ENCODE assay signal across 19 cellular contexts in the genomic region with DNA sequence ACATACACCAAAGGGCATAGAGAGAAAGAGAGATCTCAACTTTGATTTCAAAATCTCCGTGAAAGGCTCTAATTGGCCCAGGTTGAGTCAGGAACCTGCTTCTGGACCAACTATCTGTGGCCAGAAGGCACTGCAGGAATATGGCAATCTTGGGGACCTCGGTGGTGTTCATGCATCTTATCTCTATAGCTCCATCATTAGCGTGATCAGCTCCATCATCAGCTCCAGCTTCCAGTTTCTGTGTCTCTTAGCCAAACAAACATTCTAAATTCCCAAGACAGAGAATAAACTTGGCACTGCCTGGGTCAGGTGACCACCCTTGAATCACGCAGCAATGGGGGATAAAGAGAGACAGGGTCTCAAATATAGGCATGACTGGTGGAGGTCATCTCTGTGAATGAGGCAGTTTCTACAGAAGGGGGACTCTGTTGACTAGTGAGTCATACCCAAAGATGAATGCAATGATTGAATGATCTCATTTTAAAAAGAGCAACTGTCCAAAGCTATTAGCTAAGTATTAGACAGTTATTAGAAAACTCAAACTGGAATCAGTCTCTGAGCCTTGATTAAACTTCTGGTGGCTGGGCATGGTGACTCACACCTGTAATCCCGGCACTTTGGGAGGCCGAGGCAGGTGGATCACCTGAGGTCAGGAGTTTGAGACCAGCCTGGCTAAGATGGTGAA. TPM values are rescaled to one million over a fixed set of nuclear protein-coding genes. Genes with fewer than 3 reads are reported as not detected.
A peak's percentile ranks its signal among the peaks of the same experiment; 100 is the strongest.
DNase-seq lines count a peak whose midpoint lies in the region; ATAC-seq and TF ChIP-seq lines count a peak whose summit lies in the region.
"Had no signal": no experiment of that assay in that cellular context is flagged by ENCODE, and none has a peak within 500 bp of the region (broad histone marks: within the 10 kb centered on the region; RNA-seq: fewer than 3 reads in every experiment).

No MANE protein-coding gene starts in this region.

- H3K27me3 Mint-ChIP-seq in CD8-positive, alpha-beta memory T cell = no peaks in the 10 kb centered on the region
- H3K27me3 Mint-ChIP-seq in immature natural killer cell (ENCODE audit: low read depth in 3 of 3) = peaks cover 2 to 4% (median 3%) of the 10 kb centered on the region in 3 donors
- H3K27me3 Mint-ChIP-seq: activated T-helper 17 cell treated with anti-CD3 and anti-CD28 coated beads, Interleukin-2, amount 50 U/mL, for 72 hours had no signal

- peaks cover 0 to 20% (median 2%) of the 10 kb centered on the region in 3 donors for H3K36me3 Mint-ChIP-seq in CD8-positive, alpha-beta memory T cell
- H3K36me3 Mint-ChIP-seq in immature natural killer cell = no peaks in the 10 kb centered on the region
- H3K36me3 Mint-ChIP-seq in stimulated activated effector memory CD8-positive, alpha-beta T cell treated with anti-CD3 and anti-CD28 coated beads, Interleukin-12 subunit alpha, Interleukin-12 subunit beta, amount 100 ng/mL, for 72 hours = peaks cover 35% of the 10 kb centered on the region

- 95 to 100% methylated on average over 1 to 6 of the region's 6 CpGs for WGBS in transverse colon (ENCODE audit: low coverage in 1 of 2), 2 donors

- no peak overlapping the region for H3K27ac ChIP-seq in CD8-positive, alpha-beta memory T cell (ENCODE audit: low read depth, low read length)
- no peak overlapping the region for H3K27ac ChIP-seq in transverse colon
- H3K27ac ChIP-seq: ovary, thoracic aorta had no signal

- POLR2A ChIA-PET in CD8-positive, alpha-beta memory T cell (lab: Charles Lee) = no interaction called here

- H3K4me1 ChIP-seq in CD8-positive, alpha-beta memory T cell (ENCODE audit: insufficient read depth, low read length) = peaks cover 10% of the 10 kb centered on the region
- peaks cover 0 to 13% (median 11%) of the 10 kb centered on the region in 4 donors for H3K4me1 ChIP-seq in transverse colon

- no peak for TF ChIP-seq CTCF in transverse colon (IDR thresholded peaks at IDR 0.05)

- intact Hi-C loops in transverse colon (cut with DNase I; ENCODE audit: low total_unique reads) = no loop called here

- no peaks in the 10 kb centered on the region for H3K36me3 ChIP-seq in CD8-positive, alpha-beta memory T cell (ENCODE audit: insufficient read depth, low read length)
- H3K36me3 ChIP-seq in transverse colon = no peaks in the 10 kb centered on the region
- H3K36me3 ChIP-seq: ovary, thoracic aorta had no signal

- H3K4me1 Mint-ChIP-seq in CD8-positive, alpha-beta memory T cell = peaks cover 28 to 46% (median 31%) of the 10 kb centered on the region in 3 donors
- H3K4me1 Mint-ChIP-seq in immature natural killer cell = peaks cover 58 to 68% of the 10 kb centered on the region in 2 donors
- peaks cover 51% of the 10 kb centered on the region for H3K4me1 Mint-ChIP-seq in stimulated activated effector memory CD8-positive, alpha-beta T cell treated with anti-CD3 and anti-CD28 coated beads, Interleukin-12 subunit alpha, Interleukin-12 subunit beta, amount 100 ng/mL, for 72 hours

- peak overlapping the region in 6 of 8 donors; percentile 21 to 99 (median 76) for H3K27ac Mint-ChIP-seq in CD8-positive, alpha-beta memory T cell
- peak overlapping the region in 5 of 6 donors; percentile 22 to 87 (median 67) for H3K27ac Mint-ChIP-seq in immature natural killer cell
- H3K27ac Mint-ChIP-seq in stimulated activated effector memory CD8-positive, alpha-beta T cell treated with anti-CD3 and anti-CD28 coated beads, Interleukin-12 subunit alpha, Interleukin-12 subunit beta, amount 100 ng/mL, for 72 hours = peak overlapping the region; percentile 27

- H3K9me3 Mint-ChIP-seq in CD8-positive, alpha-beta memory T cell = no peaks in the 10 kb centered on the region
- no peaks in the 10 kb centered on the region for H3K9me3 Mint-ChIP-seq in immature natural killer cell
- no peaks in the 10 kb centered on the region for H3K9me3 Mint-ChIP-seq in stimulated activated effector memory CD8-positive, alpha-beta T cell treated with anti-CD3 and anti-CD28 coated beads, Interleukin-12 subunit alpha, Interleukin-12 subunit beta, amount 100 ng/mL, for 72 hours
- H3K9me3 Mint-ChIP-seq: activated T-helper 17 cell treated with anti-CD3 and anti-CD28 coated beads, Interleukin-2, amount 50 U/mL, for 72 hours had no signal

- no peak for DNase-seq in CD8-positive, alpha-beta memory T cell
- DNase-seq in immature natural killer cell = no peak
- no peak for DNase-seq in stimulated activated effector memory CD8-positive, alpha-beta T cell treated with anti-CD3 and anti-CD28 coated beads, Interleukin-12 subunit alpha, Interleukin-12 subunit beta, amount 100 ng/mL, for 72 hours (ENCODE audit: low spot score in 2 of 2)
- DNase-seq in AG08395 (ENCODE audit: low spot score) = no peak
- DNase-seq in transverse colon = no peak
- DNase-seq: cerebellar nuclear complex, COR-L47, DMS79, glutamatergic neuron, NCI-H1092, NCI-H187 treated with DMSO at 0.1 percent for 48 hours, NCI-H69, ovary, retina had no signal

- no peak for TF ChIP-seq POLR2A in transverse colon (IDR thresholded peaks at IDR 0.05)

- in situ Hi-C loops in transverse colon (cut with MboI; ENCODE audit: low pct_ligation_motif_present in 1 of 4, low pct_unique_long_range_greater_than_20kb in 1 of 4, low sequenced_read_pairs in 3 of 4) = no loop called here

- no peak overlapping the region for H3K4me3 ChIP-seq in CD8-positive, alpha-beta memory T cell (ENCODE audit: low read length)
- no peak overlapping the region for H3K4me3 ChIP-seq in transverse colon
- H3K4me3 ChIP-seq: ovary, smooth muscle cell, thoracic aorta had no signal

- CTCF ChIA-PET in CD8-positive, alpha-beta memory T cell (lab: Charles Lee) = interaction anchor here (1.3 to 1.5 kb wide), 2 partner anchors 21 to 230 kb away, joined by 3 read pairs; no protein-coding TSS in a partner anchor

- no peak overlapping the region for H3K4me3 Mint-ChIP-seq in CD8-positive, alpha-beta memory T cell
- no peak overlapping the region for H3K4me3 Mint-ChIP-seq in immature natural killer cell
- H3K4me3 Mint-ChIP-seq in stimulated activated effector memory CD8-positive, alpha-beta T cell treated with anti-CD3 and anti-CD28 coated beads, Interleukin-12 subunit alpha, Interleukin-12 subunit beta, amount 100 ng/mL, for 72 hours = no peak overlapping the region
- H3K4me3 Mint-ChIP-seq: activated T-helper 17 cell treated with anti-CD3 and anti-CD28 coated beads, Interleukin-2, amount 50 U/mL, for 72 hours had no signal

- no peaks in the 10 kb centered on the region for H3K9me3 ChIP-seq in CD8-positive, alpha-beta memory T cell (ENCODE audit: low read length)
- no peaks in the 10 kb centered on the region for H3K9me3 ChIP-seq in transverse colon
- H3K9me3 ChIP-seq: ovary, thoracic aorta had no signal

- TF ChIP-seq EP300 in transverse colon (IDR thresholded peaks at IDR 0.05; ENCODE audit: low read depth) = no peak

- H3K27me3 ChIP-seq in CD8-positive, alpha-beta memory T cell (ENCODE audit: insufficient read depth, low read length, poor library complexity, severe bottlenecking) = no peaks in the 10 kb centered on the region
- no peaks in the 10 kb centered on the region for H3K27me3 ChIP-seq in transverse colon
- H3K27me3 ChIP-seq: ovary had no signal

- ATAC-seq in SK-N-SH treated with all-trans-retinoic acid at 6 μM for 48 hours (peak; percentile 26), HG03565 (IDR thresholded peaks at IDR 0.05; ENCODE audit: unreplicated experiment) (no peak)
- no peak for ATAC-seq in stimulated activated effector memory CD8-positive, alpha-beta T cell treated with anti-CD3 and anti-CD28 coated beads, Interleukin-12 subunit alpha, Interleukin-12 subunit beta, amount 100 ng/mL, for 72 hours
- ATAC-seq: activated T-helper 17 cell treated with anti-CD3 and anti-CD28 coated beads, Interleukin-2, amount 50 U/mL, for 72 hours had no signal

TF ChIP-seq in SK-N-SH treated with all-trans-retinoic acid at 6 μM for 48 hours, 23 proteins besides CTCF, POLR2A, EP300 and RAD21:
- TF ChIP-seq ISL1 (CRISPR knock-in tag; IDR thresholded peaks at IDR 0.05) = peak; percentile 15; the same call in 1 of the 2 replicates
- TF ChIP-seq OSR1 (CRISPR knock-in tag; IDR thresholded peaks at IDR 0.05) = no peak
- no peak for TF ChIP-seq TOX (CRISPR knock-in tag; IDR thresholded peaks at IDR 0.05; ENCODE audit: borderline replicate concordance)
- TF ChIP-seq CSDC2 (CRISPR knock-in tag; IDR thresholded peaks at IDR 0.05) = no peak
- TF ChIP-seq ZNF70 (CRISPR knock-in tag; IDR thresholded peaks at IDR 0.05) = no peak
- TF ChIP-seq RARB (CRISPR knock-in tag; IDR thresholded peaks at IDR 0.05) = no peak
- TF ChIP-seq ZFP30 (CRISPR knock-in tag; IDR thresholded peaks at IDR 0.05) = no peak
- TF ChIP-seq TCF4 (CRISPR knock-in tag; IDR thresholded peaks at IDR 0.05; ENCODE audit: borderline replicate concordance) = no peak
TF ChIP-seq in SK-N-SH treated with all-trans-retinoic acid at 6 μM for 48 hours: peak in this region for 1.

RNA-seq across cellular contexts. Expression of gene NRF1, which starts 5.4 kb away (rescaled TPM):
- 10 to 100 TPM; 22.6 to 23.7 TPM for total RNA-seq in CD8-positive, alpha-beta memory T cell
- 23.3 TPM for polyA plus RNA-seq in CD8-positive, alpha-beta memory T cell
- 10 to 100 TPM in 2 of 3 donors, 1 to 10 TPM in 1; 9.8 to 24.7 (median 12.7) TPM for polyA plus RNA-seq in immature natural killer cell
- total RNA-seq in transverse colon = 10 to 100 TPM; 11.6 to 21.5 (median 15.3) TPM
